ENCODE assay signal across 18 cellular contexts in the genomic region with DNA sequence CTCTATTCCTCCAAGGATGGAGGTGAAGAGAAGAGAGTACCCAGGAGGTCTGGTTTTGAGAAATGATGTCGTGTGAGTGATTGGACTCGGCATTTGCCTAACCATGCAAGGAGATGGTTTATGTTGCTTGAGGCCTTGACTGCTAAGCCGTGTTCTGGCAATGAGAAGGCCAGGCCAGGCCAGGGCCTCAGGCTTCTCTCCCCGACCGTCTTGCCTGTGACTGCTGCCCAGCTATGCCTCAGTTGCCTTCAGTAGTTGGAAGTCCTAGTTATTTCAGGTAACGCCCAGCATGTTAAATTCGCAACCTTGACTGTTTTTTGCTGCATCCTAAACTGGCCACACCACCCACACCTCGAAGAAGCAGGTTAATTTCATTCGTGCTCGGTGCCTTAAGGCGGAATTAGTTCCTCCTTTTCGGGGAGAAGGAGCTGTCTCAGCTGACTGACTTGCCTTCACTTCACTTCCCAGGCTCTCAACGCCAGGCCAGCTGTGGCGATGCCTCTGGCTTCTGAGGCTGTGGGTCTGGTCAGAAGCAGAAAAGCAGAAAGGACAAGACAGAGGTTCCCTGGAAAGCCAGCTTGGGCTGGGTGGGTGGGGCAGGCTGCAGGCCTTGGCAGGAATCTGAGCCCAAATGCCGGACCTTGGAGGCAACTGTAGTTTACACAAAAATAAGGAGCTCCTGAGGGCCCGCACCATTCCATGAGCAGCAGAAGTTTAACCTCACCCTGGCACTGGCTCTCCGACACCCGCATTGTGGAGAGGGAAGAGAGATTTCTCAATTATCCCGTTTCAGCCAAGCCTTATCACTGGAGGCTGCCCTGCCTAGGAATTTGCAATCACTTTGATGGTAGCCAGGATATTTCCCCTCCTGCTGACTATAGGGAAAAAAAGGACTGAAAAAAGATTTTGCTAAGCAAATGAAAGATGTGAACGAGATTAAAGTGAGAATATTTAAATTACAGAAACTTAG.
DNase-seq lines count a peak whose midpoint lies in the region; ATAC-seq and TF ChIP-seq lines count a peak whose summit lies in the region.
"Had no signal": no experiment of that assay in that cellular context is flagged by ENCODE, and none has a peak within 500 bp of the region (broad histone marks: within the 10 kb centered on the region; RNA-seq: fewer than 3 reads in every experiment).

No MANE protein-coding gene starts in this region.

- TF ChIP-seq CTCF in right atrium auricular region (IDR thresholded peaks at IDR 0.05), result no peak
- no peak for TF ChIP-seq CTCF in endodermal cell (conservative IDR thresholded peaks at IDR 0.05)
- TF ChIP-seq CTCF in body of pancreas (IDR thresholded peaks at IDR 0.05), result no peak

- ATAC-seq in Right ventricle myocardium inferior (peak; percentile 46), body of pancreas (no peak), GM19324 (IDR thresholded peaks at IDR 0.05; ENCODE audit: low FRiP score, unreplicated experiment) (no peak)
- ATAC-seq: natural killer cell treated with Interleukin-12 subunit alpha and Interleukin-12 subunit beta and Interleukin-15 and Interleukin-18, amount 100 ng/mL, for 72 hours; stimulated activated naive CD8-positive, alpha-beta T cell treated with anti-CD3 and anti-CD28 coated beads, Interleukin-15, Interleukin-2, amounts not matched to agents 100 U/mL and 50 U/mL, for 24 hours had no signal

- H3K36me3 ChIP-seq in right atrium auricular region (no peaks in the 10 kb centered on the region), endodermal cell (ENCODE audit: control insufficient read depth, insufficient read depth, low read length) (no peaks in the 10 kb centered on the region), mesodermal cell (ENCODE audit: control insufficient read depth, insufficient read depth, low read length) (no peaks in the 10 kb centered on the region), body of pancreas (replicated peaks in 1 of 2; ENCODE audit: insufficient read depth in 1 of 2, low read depth in 2 of 2) (no peaks in the 10 kb centered on the region)
- H3K36me3 ChIP-seq: upper lobe of left lung, WERI-Rb-1 had no signal

- no peak overlapping the region for H3K4me3 Mint-ChIP-seq in endodermal cell
- H3K4me3 Mint-ChIP-seq: HFFc6; natural killer cell treated with Interleukin-12 subunit alpha and Interleukin-12 subunit beta and Interleukin-15 and Interleukin-18, amount 100 ng/mL, for 72 hours had no signal

- no peak overlapping the region for H3K27ac Mint-ChIP-seq in endodermal cell
- H3K27ac Mint-ChIP-seq: HFFc6 had no signal

- H3K9me3 Mint-ChIP-seq in endodermal cell, result no peaks in the 10 kb centered on the region
- H3K9me3 Mint-ChIP-seq: HFFc6; natural killer cell treated with Interleukin-12 subunit alpha and Interleukin-12 subunit beta and Interleukin-15 and Interleukin-18, amount 100 ng/mL, for 72 hours had no signal

- peaks cover 29% of the 10 kb centered on the region for H3K4me1 Mint-ChIP-seq in endodermal cell

- H3K9me3 ChIP-seq in right atrium auricular region (no peaks in the 10 kb centered on the region), endodermal cell (ENCODE audit: control insufficient read depth, low read length) (no peaks in the 10 kb centered on the region), mesodermal cell (ENCODE audit: control insufficient read depth, low read length) (no peaks in the 10 kb centered on the region), body of pancreas (no peaks in the 10 kb centered on the region)
- H3K9me3 ChIP-seq: upper lobe of left lung had no signal

- H3K4me3 ChIP-seq in right atrium auricular region (no peak overlapping the region), endodermal cell (ENCODE audit: low read length) (no peak overlapping the region), mesodermal cell (ENCODE audit: extremely low read depth, insufficient read depth, low read length, poor library complexity, severe bottlenecking) (no peak overlapping the region), body of pancreas (no peak overlapping the region)
- H3K4me3 ChIP-seq: coronary artery, upper lobe of left lung had no signal

- H3K36me3 Mint-ChIP-seq in endodermal cell (ENCODE audit: low read depth), result no peaks in the 10 kb centered on the region
- H3K36me3 Mint-ChIP-seq: natural killer cell treated with Interleukin-12 subunit alpha and Interleukin-12 subunit beta and Interleukin-15 and Interleukin-18, amount 100 ng/mL, for 72 hours had no signal

- H3K27me3 ChIP-seq in right atrium auricular region (no peaks in the 10 kb centered on the region), endodermal cell (ENCODE audit: control insufficient read depth, insufficient read depth, low read length, poor library complexity, severe bottlenecking) (peaks cover 18% of the 10 kb centered on the region), body of pancreas (no peaks in the 10 kb centered on the region)
- H3K27me3 ChIP-seq: upper lobe of left lung had no signal

- peaks cover 40% of the 10 kb centered on the region for H3K27me3 Mint-ChIP-seq in endodermal cell (ENCODE audit: insufficient read depth)
- H3K27me3 Mint-ChIP-seq: natural killer cell treated with Interleukin-12 subunit alpha and Interleukin-12 subunit beta and Interleukin-15 and Interleukin-18, amount 100 ng/mL, for 72 hours had no signal

- H3K27ac ChIP-seq in right atrium auricular region (no peak overlapping the region), endodermal cell (ENCODE audit: low read depth, low read length) (no peak overlapping the region), mesodermal cell (ENCODE audit: low read depth, low read length, severe bottlenecking) (peak overlapping the region; percentile 24), body of pancreas (no peak overlapping the region)
- H3K27ac ChIP-seq: coronary artery, upper lobe of left lung, WERI-Rb-1 had no signal

- no peak for DNase-seq in Right ventricle myocardium inferior (ENCODE audit: missing footprints)
- DNase-seq in right atrium auricular region (ENCODE audit: low spot score), result no peak
- DNase-seq in endodermal cell, result peak; percentile 63
- DNase-seq in body of pancreas, result no peak
- no peak for DNase-seq in DMS153 (lab: John Stamatoyannopoulos, UW)
- no peak for DNase-seq in NCI-H510A (lab: John Stamatoyannopoulos, UW)
- DNase-seq: activated naive CD4-positive, alpha-beta T cell treated with Interleukin-2 at 50 U/mL for 16 hours; HFFc6; NCI-H1436 treated with DMSO at 0.1 percent for 48 hours; NCI-H2227 treated with DMSO at 0.1 percent for 48 hours; SHP77 treated with DMSO at 0.1 percent for 48 hours; stimulated activated naive CD8-positive, alpha-beta T cell treated with anti-CD3 and anti-CD28 coated beads, Interleukin-15, Interleukin-2, amounts not matched to agents 100 U/mL and 50 U/mL, for 24 hours; WERI-Rb-1 had no signal

- intact Hi-C loops in Right ventricle myocardium inferior (cut with DNase I) (no loop called here), body of pancreas (cut with DNase I) (no loop called here)

- 88 to 91% methylated on average over 16 to 20 of the region's 20 CpGs for WGBS in endodermal cell (ENCODE audit: insufficient coverage in 1 of 2, insufficient read length in 1 of 2), 2 experiments
- 89% methylated on average over 13 to 14 of the region's 20 CpGs for WGBS in mesodermal cell (ENCODE audit: insufficient coverage in 2 of 2), 2 experiments
- 79 to 85% methylated on average over 19 to 20 of the region's 20 CpGs for WGBS in body of pancreas, 2 donors

- TF ChIP-seq POLR2A in body of pancreas (IDR thresholded peaks at IDR 0.05), result no peak

- H3K4me1 ChIP-seq in right atrium auricular region, result peaks cover 0 to 15% of the 10 kb centered on the region in 2 donors
- H3K4me1 ChIP-seq in endodermal cell (ENCODE audit: control insufficient read depth, insufficient read depth, low read length), result peaks cover 13% of the 10 kb centered on the region
- H3K4me1 ChIP-seq in mesodermal cell (ENCODE audit: control insufficient read depth, insufficient read depth, low read length, poor library complexity, severe bottlenecking), result no peaks in the 10 kb centered on the region
- H3K4me1 ChIP-seq in body of pancreas, result no peaks in the 10 kb centered on the region

- H3K9ac ChIP-seq in endodermal cell (ENCODE audit: extremely low read depth, low read length, poor library complexity, severe bottlenecking), result no peak overlapping the region
